17 cellular contexts compared by ENCODE assay signal in the genomic region with DNA sequence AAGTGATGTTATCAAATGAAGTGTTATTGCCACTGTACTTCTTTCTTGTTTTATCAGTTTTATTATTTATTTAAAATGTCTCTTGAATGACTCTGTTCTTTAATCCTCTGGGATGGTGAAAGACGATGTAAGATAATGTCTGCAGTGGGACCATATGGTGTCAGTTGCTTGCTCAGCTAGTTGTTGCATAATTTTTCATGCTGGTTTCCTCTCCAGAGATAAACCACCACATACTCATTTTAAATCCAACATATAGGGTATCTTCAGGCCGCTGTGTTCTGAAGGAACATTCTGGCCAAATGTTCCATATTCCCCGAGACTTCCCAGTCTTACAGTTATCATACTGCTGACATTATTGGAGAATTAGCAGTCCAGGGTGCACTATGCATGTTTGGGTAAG.
DNase-seq lines count a peak whose midpoint lies in the region; ATAC-seq and TF ChIP-seq lines count a peak whose summit lies in the region.
"Had no signal": no experiment of that assay in that cellular context is flagged by ENCODE, and none has a peak within 500 bp of the region (broad histone marks: within the 10 kb centered on the region; RNA-seq: fewer than 3 reads in every experiment).

No MANE protein-coding gene starts in this region.

- no peak overlapping the region for H3K27ac ChIP-seq in left lung

- ATAC-seq in left lung, result no peak
- no peak for ATAC-seq in GM19324 (IDR thresholded peaks at IDR 0.05; ENCODE audit: low FRiP score, unreplicated experiment)

- H3K27me3 ChIP-seq in left lung, result no peaks in the 10 kb centered on the region

- no peaks in the 10 kb centered on the region for H3K4me1 ChIP-seq in left lung

- no peaks in the 10 kb centered on the region for H3K9me3 ChIP-seq in left lung

- DNase-seq in NCI-H2171 treated with DMSO at 0.1 percent for 48 hours (lab: John Stamatoyannopoulos, UW), result peak; percentile 12
- DNase-seq in NCI-H2171 (lab: John Stamatoyannopoulos, UW), result no peak
- DNase-seq in HS-5 (ENCODE audit: low read depth), result peak; percentile 5
- peak; percentile 68 for DNase-seq in OCI-M1 (lab: John Stamatoyannopoulos, UW)
- DNase-seq in middle frontal gyrus (ENCODE audit: extremely low spot score, low spot score), result peak; percentile 52
- no peak for DNase-seq in left lung
- no peak for DNase-seq in T-helper 1 cell
- DNase-seq: 8988T; C1 segment of cervical spinal cord; Calu3; CD4-positive, alpha-beta T cell; DMS153; DND-41; GDM1; GOT3; H9 had no signal

- TF ChIP-seq CTCF in left lung (IDR thresholded peaks at IDR 0.05), result no peak

- H3K36me3 ChIP-seq in left lung, result no peaks in the 10 kb centered on the region

- intact Hi-C loops in left lung (cut with DNase I), result no loop called here

- H3K4me3 ChIP-seq in left lung, result no peak overlapping the region

Comparison
In these comparisons a context has a peak if more than half of its experiments do, and no peak if none do; other contexts are left out.
1. DNase-seq: peak in NCI-H2171 treated with DMSO at 0.1 percent for 48 hours (single experiment), HS-5 (single experiment), OCI-M1 (single experiment) and middle frontal gyrus (single experiment); none in NCI-H2171 (single experiment), left lung (0 of 2) and T-helper 1 cell (0 of 5).